Comparison of ENCODE assay signal across 38 cellular contexts in genomic region chr11:57008373-57008772, GRCh38. TPM values are rescaled to one million over a fixed set of nuclear protein-coding genes. Genes with fewer than 3 reads are reported as not detected.
"Had no signal": no experiment of that assay in that cellular context is flagged by ENCODE, and none has a peak within 500 bp of the region (broad histone marks: within the 10 kb centered on the region; RNA-seq: fewer than 3 reads in every experiment).

No MANE protein-coding gene starts in this region.

- DNase-seq: Karpas-422, Kasumi-1, KBM-7, KG1, MG63, MM.1S, MV-4-11, NCI-H1048, NCI-H1092, NCI-H1092 treated with DMSO at 0.1 percent for 48 hours, NCI-H1105, NCI-H1105 treated with DMSO at 0.1 percent for 48 hours, NCI-H1417, NCI-H1417 treated with DMSO at 0.1 percent for 48 hours, NCI-H1436, NCI-H1436 treated with DMSO at 0.1 percent for 48 hours, NCI-H146, NCI-H1694, NCI-H1694 treated with DMSO at 0.1 percent for 48 hours, NCI-H187, NCI-H187 treated with DMSO at 0.1 percent for 48 hours, NCI-H1930, NCI-H2029, NCI-H2029 treated with DMSO at 0.1 percent for 48 hours, NCI-H2081, NCI-H2081 treated with DMSO at 0.1 percent for 48 hours, NCI-H2107, NCI-H2171, NCI-H2171 treated with DMSO at 0.1 percent for 48 hours, NCI-H2227 treated with DMSO at 0.1 percent for 48 hours, NCI-H226, NCI-H345, NCI-H446, NCI-H446 treated with DMSO at 0.1 percent for 48 hours had no signal

- H3K4me3 ChIP-seq: MG63 had no signal

- H3K9me3 ChIP-seq: MG63 had no signal

- H3K36me3 ChIP-seq: MG63 had no signal

RNA-seq across cellular contexts. Expression of gene OR5AK2, which starts 19.7 kb away (rescaled TPM):
- total RNA-seq: LHCN-M2, M059J, MCF 10A, NCI-H460 had no signal
